Comparison of ENCODE assay signal across 9 cellular contexts in genomic region chr3:134650431-134651346, GRCh38. TPM values are rescaled to one million over a fixed set of nuclear protein-coding genes. Genes with fewer than 3 reads are reported as not detected.
DNase-seq lines count a peak whose midpoint lies in the region; ATAC-seq, FAIRE-seq and TF ChIP-seq lines count a peak whose summit lies in the region.
"Had no signal": no experiment of that assay in that cellular context is flagged by ENCODE, and none has a peak within 500 bp of the region (broad histone marks: within the 10 kb centered on the region; RNA-seq: fewer than 3 reads in every experiment).

Gene KY, minus strand, starts transcription at chr3:134651022. Its CDS starts 62 bp downstream, at chr3:134650960.

- no peak within 1 kb of the TSS for H3K4me3 Mint-ChIP-seq in natural killer cell treated with Interleukin-12 subunit alpha and Interleukin-12 subunit beta and Interleukin-15 and Interleukin-18, amount 100 ng/mL, for 72 hours
- H3K4me3 Mint-ChIP-seq in natural killer cell, result no peak within 1 kb of the TSS
- H3K4me3 Mint-ChIP-seq in activated naive CD8-positive, alpha-beta T cell treated with anti-CD3 and anti-CD28 coated beads, Interleukin-2, amount 50 U/mL, for 24 hours, result no peak within 1 kb of the TSS

- H3K4me1 ChIP-seq in heart right ventricle (peaks cover 2 to 40% (median 15%) of the 10 kb centered on the region in 9 donors), ovary (ENCODE audit: insufficient read depth) (peaks cover 5% of the 10 kb centered on the region)

- TF ChIP-seq POLR2A in ovary (IDR thresholded peaks at IDR 0.05), result no peak

- no peaks in the 10 kb centered on the region for H3K9me3 ChIP-seq in heart right ventricle
- no peaks in the 10 kb centered on the region for H3K9me3 ChIP-seq in ovary

- TF ChIP-seq CTCF in natural killer cell (IDR thresholded peaks at IDR 0.05), result no peak
- TF ChIP-seq CTCF in heart right ventricle (IDR thresholded peaks at IDR 0.05), result peak in 6 of 9 donors; percentile 17 to 54 (median 42)
- TF ChIP-seq CTCF in ovary (IDR thresholded peaks at IDR 0.05), result no peak

- peak in 1 of 2 donors; percentile 29 for ATAC-seq in natural killer cell treated with Interleukin-12 subunit alpha and Interleukin-12 subunit beta and Interleukin-15 and Interleukin-18, amount 100 ng/mL, for 72 hours
- ATAC-seq in natural killer cell (no peak), heart right ventricle (peak; percentile 85 to 95 (median 93)), GM21825 (IDR thresholded peaks at IDR 0.05; ENCODE audit: unreplicated experiment) (no peak), GM21360 (IDR thresholded peaks at IDR 0.05; ENCODE audit: unreplicated experiment) (no peak)
- ATAC-seq in activated naive CD8-positive, alpha-beta T cell treated with anti-CD3 and anti-CD28 coated beads, Interleukin-2, amount 50 U/mL, for 24 hours, result peak; percentile 18

- no peak for FAIRE-seq in GM19239 (lab: Jason Lieb, UNC)

- no peak within 1 kb of the TSS for H3K27ac Mint-ChIP-seq in natural killer cell treated with Interleukin-12 subunit alpha and Interleukin-12 subunit beta and Interleukin-15 and Interleukin-18, amount 100 ng/mL, for 72 hours
- H3K27ac Mint-ChIP-seq in natural killer cell, result no peak within 1 kb of the TSS
- no peak within 1 kb of the TSS for H3K27ac Mint-ChIP-seq in activated naive CD8-positive, alpha-beta T cell treated with anti-CD3 and anti-CD28 coated beads, Interleukin-2, amount 50 U/mL, for 24 hours

- peak within 1 kb of the TSS; percentile 75 to 94 (median 88) for H3K27ac ChIP-seq in heart right ventricle
- H3K27ac ChIP-seq in ovary, result peak within 1 kb of the TSS in 1 of 2 donors; percentile 64

- H3K9me3 Mint-ChIP-seq in natural killer cell treated with Interleukin-12 subunit alpha and Interleukin-12 subunit beta and Interleukin-15 and Interleukin-18, amount 100 ng/mL, for 72 hours, result no peaks in the 10 kb centered on the region
- no peaks in the 10 kb centered on the region for H3K9me3 Mint-ChIP-seq in natural killer cell
- H3K9me3 Mint-ChIP-seq in activated naive CD8-positive, alpha-beta T cell treated with anti-CD3 and anti-CD28 coated beads, Interleukin-2, amount 50 U/mL, for 24 hours, result no peaks in the 10 kb centered on the region

- H3K27me3 Mint-ChIP-seq in natural killer cell treated with Interleukin-12 subunit alpha and Interleukin-12 subunit beta and Interleukin-15 and Interleukin-18, amount 100 ng/mL, for 72 hours, result peaks cover 0 to 6% of the 10 kb centered on the region in 2 donors
- H3K27me3 Mint-ChIP-seq in natural killer cell (ENCODE audit: low read depth in 2 of 2), result peaks cover 13 to 25% of the 10 kb centered on the region in 2 donors
- H3K27me3 Mint-ChIP-seq in activated naive CD8-positive, alpha-beta T cell treated with anti-CD3 and anti-CD28 coated beads, Interleukin-2, amount 50 U/mL, for 24 hours, result peaks cover 22% of the 10 kb centered on the region

- peak; percentile 22 for DNase-seq in natural killer cell treated with Interleukin-12 subunit alpha and Interleukin-12 subunit beta and Interleukin-15 and Interleukin-18, amount 100 ng/mL, for 72 hours (ENCODE audit: low spot score)
- DNase-seq in natural killer cell (no peak), heart right ventricle (peak; percentile 48 to 71), ovary (peak in 4 of 5 donors; percentile 51 to 77 (median 64)), GM19239 (ENCODE audit: insufficient read length, low spot score) (no peak)
- DNase-seq in activated naive CD8-positive, alpha-beta T cell treated with anti-CD3 and anti-CD28 coated beads, Interleukin-2, amount 50 U/mL, for 24 hours, result no peak

- intact Hi-C loops in natural killer cell (cut with micrococcal nuclease) (no loop called here), heart right ventricle (cut with DNase I) (loop anchor here in 6 of 10 donors (2.0 to 10.0 kb wide), 6 partner anchors 42 to 107 kb away; no protein-coding TSS in a partner anchor), ovary (cut with DNase I) (no loop called here)

- no peak for TF ChIP-seq EP300 in ovary (IDR thresholded peaks at IDR 0.05)

- H3K4me1 Mint-ChIP-seq in natural killer cell treated with Interleukin-12 subunit alpha and Interleukin-12 subunit beta and Interleukin-15 and Interleukin-18, amount 100 ng/mL, for 72 hours (ENCODE audit: low read depth in 2 of 2), result no peaks in the 10 kb centered on the region
- H3K4me1 Mint-ChIP-seq in natural killer cell, result no peaks in the 10 kb centered on the region
- H3K4me1 Mint-ChIP-seq in activated naive CD8-positive, alpha-beta T cell treated with anti-CD3 and anti-CD28 coated beads, Interleukin-2, amount 50 U/mL, for 24 hours, result no peaks in the 10 kb centered on the region

- no peaks in the 10 kb centered on the region for H3K36me3 Mint-ChIP-seq in natural killer cell treated with Interleukin-12 subunit alpha and Interleukin-12 subunit beta and Interleukin-15 and Interleukin-18, amount 100 ng/mL, for 72 hours
- no peaks in the 10 kb centered on the region for H3K36me3 Mint-ChIP-seq in natural killer cell
- H3K36me3 Mint-ChIP-seq in activated naive CD8-positive, alpha-beta T cell treated with anti-CD3 and anti-CD28 coated beads, Interleukin-2, amount 50 U/mL, for 24 hours (ENCODE audit: low read depth), result no peaks in the 10 kb centered on the region

- H3K4me3 ChIP-seq in heart right ventricle (peak within 1 kb of the TSS; percentile 40 to 64 (median 58)), ovary (peak within 1 kb of the TSS; percentile 25)

- H3K36me3 ChIP-seq in heart right ventricle, result no peaks in the 10 kb centered on the region
- H3K36me3 ChIP-seq in ovary, result no peaks in the 10 kb centered on the region

- 2 to 4% methylated on average over 77 of the region's 77 CpGs for WGBS in heart right ventricle, 2 donors
- 3 to 5% (median 5%) methylated on average over 44 to 77 of the region's 77 CpGs for WGBS in ovary, 3 donors

- H3K27me3 ChIP-seq in heart right ventricle (peaks cover 0 to 24% (median 5%) of the 10 kb centered on the region in 7 donors), ovary (no peaks in the 10 kb centered on the region)

RNA-seq across cellular contexts. Expression of gene KY, which starts in this region (rescaled TPM):
- not detected for total RNA-seq in natural killer cell treated with Interleukin-12 subunit alpha and Interleukin-12 subunit beta and Interleukin-15 and Interleukin-18, amount 100 ng/mL, for 72 hours
- total RNA-seq in natural killer cell (under 1 TPM in 1 of 3 donors, not detected in 2; 0.15 TPM), heart right ventricle (10 to 100 TPM in 5 of 10 donors, 1 to 10 TPM in 5; 3.8 to 24.3 (median 10.5) TPM), ovary (1 to 10 TPM in 4 of 7 donors, under 1 TPM in 3; 0.48 to 5.2 (median 1.3) TPM)
- polyA plus RNA-seq in heart right ventricle (1 to 10 TPM in 1 of 2 donors, under 1 TPM in 1; 0.46 to 3.4 TPM), ovary (under 1 TPM; 0.34 to 0.87 TPM)
- total RNA-seq: subcutaneous adipose tissue had no signal

Comparison
In these comparisons a context has a peak if more than half of its experiments do, and no peak if none do; other contexts are left out.
1. Peak in DNase-seq in natural killer cell treated with Interleukin-12 subunit alpha and Interleukin-12 subunit beta and Interleukin-15 and Interleukin-18, amount 100 ng/mL, for 72 hours; RNA of the gene not detected or under 1 TPM.
2. ATAC-seq: peak in activated naive CD8-positive, alpha-beta T cell treated with anti-CD3 and anti-CD28 coated beads, Interleukin-2, amount 50 U/mL, for 24 hours (single experiment) and heart right ventricle (8 of 8); none in natural killer cell (0 of 3), GM21825 (single experiment) and GM21360 (single experiment).
3. DNase-seq: peak in heart right ventricle (2 of 2) and ovary (4 of 5); none in natural killer cell (single experiment), activated naive CD8-positive, alpha-beta T cell treated with anti-CD3 and anti-CD28 coated beads, Interleukin-2, amount 50 U/mL, for 24 hours (single experiment) and GM19239 (single experiment).
4. CTCF ChIP-seq: peak in heart right ventricle (6 of 9); none in natural killer cell (single experiment) and ovary (0 of 3).
5. intact Hi-C loops: an anchor here in heart right ventricle (2.0 to 10.0 kb wide); none called in natural killer cell and ovary.